Comparison of ENCODE assay signal across 18 cellular contexts in the genomic region with DNA sequence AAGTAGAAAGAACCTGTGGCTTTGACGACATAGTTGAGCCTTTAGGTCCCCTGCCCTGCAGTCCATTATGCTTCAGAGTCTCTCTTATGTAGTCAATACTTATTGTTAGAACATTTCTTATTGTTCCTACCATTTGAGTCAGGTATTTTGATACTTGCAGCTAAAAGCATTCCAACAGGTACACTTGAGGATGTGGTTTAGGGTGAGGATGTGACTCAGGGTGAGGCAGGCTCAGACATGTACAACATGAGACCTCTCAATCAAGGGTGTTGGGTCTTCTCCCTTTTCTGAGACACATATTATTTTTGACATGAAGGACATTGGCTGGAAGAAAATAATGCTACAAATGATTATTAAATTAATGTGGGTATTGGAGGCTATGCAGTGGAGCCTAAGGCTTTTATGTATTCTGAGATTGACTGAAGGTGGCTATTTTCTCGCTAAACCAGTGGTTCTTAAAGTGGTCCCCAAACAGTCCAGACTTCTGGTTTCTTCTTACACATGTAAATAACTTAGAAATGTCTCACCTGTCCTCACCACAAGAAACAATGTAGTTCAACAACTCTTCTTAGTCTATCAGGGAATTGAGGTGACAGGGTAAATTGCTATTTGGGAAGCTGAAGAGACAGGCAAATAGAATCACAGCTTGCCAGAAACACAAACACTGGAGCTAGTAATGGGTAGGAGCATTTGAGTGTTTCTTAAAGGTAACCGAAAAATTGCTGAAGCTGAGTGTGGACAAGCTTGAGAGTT.
DNase-seq lines count a peak whose midpoint lies in the region; ATAC-seq, FAIRE-seq and TF ChIP-seq lines count a peak whose summit lies in the region.
"Had no signal": no experiment of that assay in that cellular context is flagged by ENCODE, and none has a peak within 500 bp of the region (broad histone marks: within the 10 kb centered on the region; RNA-seq: fewer than 3 reads in every experiment).

No MANE protein-coding gene starts in this region.

- TF ChIP-seq RAD21 in HCT116 (IDR thresholded peaks at IDR 0.05; ENCODE audit: low read depth): no peak

- no peaks in the 10 kb centered on the region for H3K9me2 ChIP-seq in HCT116 (ENCODE audit: insufficient read depth)

- peaks cover 17% of the 10 kb centered on the region for H3K27me3 Mint-ChIP-seq in activated CD4-positive, alpha-beta memory T cell treated with anti-CD3 and anti-CD28 coated beads, Interleukin-2, amount 10 ng/mL, durations not matched to agents 7 days and 5 days
- H3K27me3 Mint-ChIP-seq in activated CD4-positive, alpha-beta memory T cell treated with anti-CD3 and anti-CD28 coated beads for 36 hours: peaks cover 6% of the 10 kb centered on the region
- H3K27me3 Mint-ChIP-seq in neural progenitor cell (ENCODE audit: insufficient read depth, low read depth): no peaks in the 10 kb centered on the region
- H3K27me3 Mint-ChIP-seq in CD4-positive, alpha-beta memory T cell: peaks cover 8 to 23% of the 10 kb centered on the region in 2 donors

- peak; percentile 25 for DNase-seq in activated CD4-positive, alpha-beta memory T cell treated with anti-CD3 and anti-CD28 coated beads, Interleukin-2, amount 10 ng/mL, durations not matched to agents 7 days and 5 days
- DNase-seq in activated CD4-positive, alpha-beta memory T cell treated with anti-CD3 and anti-CD28 coated beads for 36 hours: no peak
- DNase-seq in HCT116 (ENCODE audit: low read depth, low spot score): peak; percentile 70
- DNase-seq in RCC 7860 (ENCODE audit: low spot score): peak; percentile 18
- DNase-seq in neural progenitor cell (ENCODE audit: low spot score): no peak
- no peak for DNase-seq in CD4-positive, alpha-beta memory T cell
- DNase-seq in osteoblast (ENCODE audit: insufficient read length, low spot score, missing footprints): no peak
- no peak for DNase-seq in NCI-H345 (lab: John Stamatoyannopoulos, UW)
- DNase-seq: activated CD4-positive, CD25-positive, alpha-beta regulatory T cell; activated effector memory CD4-positive, alpha-beta T cell treated with anti-CD3 and anti-CD28 coated beads, Interleukin-2, amount 50 U/mL, for 16 hours; Calu3; Kasumi-1; NCI-H2081; stimulated activated CD4-positive, alpha-beta T cell treated with anti-CD3 and anti-CD28 coated beads, Interleukin-1b, Interleukin-23, amount 100 ng/mL, for 48 hours; stimulated activated CD8-positive, alpha-beta memory T cell treated with anti-CD3 and anti-CD28 coated beads, Interleukin-4, amount 100 ng/mL, for 48 hours; transverse colon had no signal

- H3K4me3 Mint-ChIP-seq in activated CD4-positive, alpha-beta memory T cell treated with anti-CD3 and anti-CD28 coated beads, Interleukin-2, amount 10 ng/mL, durations not matched to agents 7 days and 5 days: no peak overlapping the region
- H3K4me3 Mint-ChIP-seq in activated CD4-positive, alpha-beta memory T cell treated with anti-CD3 and anti-CD28 coated beads for 36 hours: no peak overlapping the region
- no peak overlapping the region for H3K4me3 Mint-ChIP-seq in neural progenitor cell
- no peak overlapping the region for H3K4me3 Mint-ChIP-seq in CD4-positive, alpha-beta memory T cell

- BruUV-seq in HCT116 (replicated peaks; lab: Mats Ljungman, UMichigan): TSS peak; percentile 48

- POLR2A ChIA-PET in activated CD4-positive, alpha-beta memory T cell treated with anti-CD3 and anti-CD28 coated beads, Interleukin-2, amount 10 ng/mL, durations not matched to agents 7 days and 5 days (lab: Charles Lee): no interaction called here
- POLR2A ChIA-PET in activated CD4-positive, alpha-beta memory T cell treated with anti-CD3 and anti-CD28 coated beads for 36 hours (lab: Charles Lee): no interaction called here
- POLR2A ChIA-PET in HCT116 (lab: Charles Lee): no interaction called here
- POLR2A ChIA-PET in CD4-positive, alpha-beta memory T cell (lab: Charles Lee; ENCODE audit: partially characterized antibody): no interaction called here

- no peaks in the 10 kb centered on the region for H3K27me3 ChIP-seq in HCT116 (ENCODE audit: insufficient read depth, low read length)
- no peaks in the 10 kb centered on the region for H3K27me3 ChIP-seq in neural progenitor cell
- H3K27me3 ChIP-seq in CD4-positive, alpha-beta memory T cell (ENCODE audit: insufficient read depth, low read length): no peaks in the 10 kb centered on the region
- H3K27me3 ChIP-seq in osteoblast (ENCODE audit: insufficient read depth, low read length): no peaks in the 10 kb centered on the region
- H3K27me3 ChIP-seq: transverse colon had no signal

- H3K9me3 ChIP-seq in HCT116 (ENCODE audit: control insufficient read depth in 1 of 2, insufficient read depth in 1 of 2, low read depth in 1 of 2, low read length in 2 of 2): no peaks in the 10 kb centered on the region
- H3K9me3 ChIP-seq in neural progenitor cell (ENCODE audit: low read depth): no peaks in the 10 kb centered on the region
- no peaks in the 10 kb centered on the region for H3K9me3 ChIP-seq in CD4-positive, alpha-beta memory T cell (ENCODE audit: control insufficient read depth in 1 of 2, low read length in 2 of 2)
- no peaks in the 10 kb centered on the region for H3K9me3 ChIP-seq in osteoblast (ENCODE audit: low read depth, low read length)
- H3K9me3 ChIP-seq: transverse colon had no signal

- peaks cover 17% of the 10 kb centered on the region for H3K4me1 Mint-ChIP-seq in activated CD4-positive, alpha-beta memory T cell treated with anti-CD3 and anti-CD28 coated beads, Interleukin-2, amount 10 ng/mL, durations not matched to agents 7 days and 5 days
- peaks cover 2% of the 10 kb centered on the region for H3K4me1 Mint-ChIP-seq in activated CD4-positive, alpha-beta memory T cell treated with anti-CD3 and anti-CD28 coated beads for 36 hours (ENCODE audit: low read depth)
- H3K4me1 Mint-ChIP-seq in neural progenitor cell: peaks cover 9% of the 10 kb centered on the region
- H3K4me1 Mint-ChIP-seq in CD4-positive, alpha-beta memory T cell: peaks cover 0 to 1% (median 0%) of the 10 kb centered on the region in 4 donors

- no peak for TF ChIP-seq POLR2A in HCT116 (IDR thresholded peaks at IDR 0.05; ENCODE audit: borderline replicate concordance, extremely low read depth, insufficient read depth, insufficient read length)

- H3K9me3 Mint-ChIP-seq in activated CD4-positive, alpha-beta memory T cell treated with anti-CD3 and anti-CD28 coated beads, Interleukin-2, amount 10 ng/mL, durations not matched to agents 7 days and 5 days: no peaks in the 10 kb centered on the region
- no peaks in the 10 kb centered on the region for H3K9me3 Mint-ChIP-seq in activated CD4-positive, alpha-beta memory T cell treated with anti-CD3 and anti-CD28 coated beads for 36 hours
- H3K9me3 Mint-ChIP-seq in neural progenitor cell: no peaks in the 10 kb centered on the region
- peaks cover 0 to 10% (median 0%) of the 10 kb centered on the region in 8 donors for H3K9me3 Mint-ChIP-seq in CD4-positive, alpha-beta memory T cell

- H4K20me1 ChIP-seq in HCT116 (ENCODE audit: insufficient read depth): no peaks in the 10 kb centered on the region
- H4K20me1 ChIP-seq in neural progenitor cell (ENCODE audit: low read depth): no peaks in the 10 kb centered on the region
- no peaks in the 10 kb centered on the region for H4K20me1 ChIP-seq in osteoblast (ENCODE audit: insufficient read depth, low read length)

- H3K9ac ChIP-seq in HCT116 (ENCODE audit: low read length): 0 out of 2 replicates have a peak overlapping the region, but pooled peaks have one; percentile 5
- no peak overlapping the region for H3K9ac ChIP-seq in neural progenitor cell

- no peak overlapping the region for H3K27ac ChIP-seq in HCT116 (ENCODE audit: low read depth, low read length)
- no peak overlapping the region for H3K27ac ChIP-seq in neural progenitor cell
- H3K27ac ChIP-seq in CD4-positive, alpha-beta memory T cell (ENCODE audit: low read depth, low read length): no peak overlapping the region
- no peak overlapping the region for H3K27ac ChIP-seq in osteoblast (ENCODE audit: low read depth, low read length)
- H3K27ac ChIP-seq: transverse colon had no signal

- peak; percentile 86 for ATAC-seq in HCT116
- ATAC-seq: SK-N-SH treated with all-trans-retinoic acid at 6 μM for 48 hours had no signal

- RAD21 ChIA-PET in HCT116 (lab: Charles Lee; ENCODE audit: low non-redundant PET in 1 of 2, low total read pairs in 2 of 2, uncharacterized antibody in 2 of 2, unreplicated experiment in 2 of 2): no interaction called here

- intact Hi-C loops in activated CD4-positive, alpha-beta memory T cell treated with anti-CD3 and anti-CD28 coated beads for 36 hours (cut with micrococcal nuclease): no loop called here
- intact Hi-C loops in HCT116 (cut with micrococcal nuclease): no loop called here
- intact Hi-C loops in CD4-positive, alpha-beta memory T cell (cut with micrococcal nuclease): no loop called here

- no peak for FAIRE-seq in RCC 7860 (lab: Jason Lieb, UNC)
- FAIRE-seq: endometrium had no signal

- H3F3A ChIP-seq in neural progenitor cell (ENCODE audit: low read depth): no peaks in the 10 kb centered on the region

- peaks cover 0 to 28% of the 10 kb centered on the region in 2 experiments; a peak in 2 of 4 replicates for H3K4me1 ChIP-seq in HCT116 (ENCODE audit: control insufficient read depth in 1 of 2, insufficient read depth in 2 of 2, low read length in 2 of 2)
- peaks cover 10% of the 10 kb centered on the region for H3K4me1 ChIP-seq in neural progenitor cell
- H3K4me1 ChIP-seq in CD4-positive, alpha-beta memory T cell (ENCODE audit: insufficient read depth, low read length): no peaks in the 10 kb centered on the region
- H3K4me1 ChIP-seq in osteoblast (ENCODE audit: insufficient read depth, low read length): no peaks in the 10 kb centered on the region
- H3K4me1 ChIP-seq: transverse colon had no signal

- H3K27ac Mint-ChIP-seq in activated CD4-positive, alpha-beta memory T cell treated with anti-CD3 and anti-CD28 coated beads, Interleukin-2, amount 10 ng/mL, durations not matched to agents 7 days and 5 days: no peak overlapping the region
- H3K27ac Mint-ChIP-seq in activated CD4-positive, alpha-beta memory T cell treated with anti-CD3 and anti-CD28 coated beads for 36 hours: no peak overlapping the region
- H3K27ac Mint-ChIP-seq in neural progenitor cell: no peak overlapping the region
- H3K27ac Mint-ChIP-seq in CD4-positive, alpha-beta memory T cell: no peak overlapping the region

- H3K4me3 ChIP-seq in HCT116 (replicated peaks in 1 of 2; ENCODE audit: low read depth in 1 of 2, low read length in 2 of 2) (peak overlapping the region in 1 of 2 experiments; percentile 23; a peak in 1 of 4 replicates), neural progenitor cell (no peak overlapping the region), osteoblast (ENCODE audit: insufficient read depth, low read length) (no peak overlapping the region)
- H3K4me3 ChIP-seq in CD4-positive, alpha-beta memory T cell (ENCODE audit: low read length in 2 of 2): no peak overlapping the region
- H3K4me3 ChIP-seq: transverse colon had no signal

- no peaks in the 10 kb centered on the region for H3K36me3 Mint-ChIP-seq in activated CD4-positive, alpha-beta memory T cell treated with anti-CD3 and anti-CD28 coated beads, Interleukin-2, amount 10 ng/mL, durations not matched to agents 7 days and 5 days (ENCODE audit: low read depth)
- no peaks in the 10 kb centered on the region for H3K36me3 Mint-ChIP-seq in activated CD4-positive, alpha-beta memory T cell treated with anti-CD3 and anti-CD28 coated beads for 36 hours
- no peaks in the 10 kb centered on the region for H3K36me3 Mint-ChIP-seq in neural progenitor cell
- no peaks in the 10 kb centered on the region for H3K36me3 Mint-ChIP-seq in CD4-positive, alpha-beta memory T cell

- H3K36me3 ChIP-seq in HCT116 (ENCODE audit: control insufficient read depth in 1 of 2, insufficient read depth in 2 of 2, low read length in 2 of 2): no peaks in the 10 kb centered on the region
- no peaks in the 10 kb centered on the region for H3K36me3 ChIP-seq in neural progenitor cell
- no peaks in the 10 kb centered on the region for H3K36me3 ChIP-seq in CD4-positive, alpha-beta memory T cell (ENCODE audit: insufficient read depth, low read length)
- no peaks in the 10 kb centered on the region for H3K36me3 ChIP-seq in osteoblast (ENCODE audit: insufficient read depth, low read length)
- H3K36me3 ChIP-seq: transverse colon had no signal

- H3K79me2 ChIP-seq in HCT116 (ENCODE audit: insufficient read depth, low read length): no peaks in the 10 kb centered on the region
- H3K79me2 ChIP-seq in neural progenitor cell (ENCODE audit: low read depth): no peaks in the 10 kb centered on the region
- no peaks in the 10 kb centered on the region for H3K79me2 ChIP-seq in osteoblast (ENCODE audit: insufficient read depth, low read length)

- CTCF ChIA-PET in activated CD4-positive, alpha-beta memory T cell treated with anti-CD3 and anti-CD28 coated beads, Interleukin-2, amount 10 ng/mL, durations not matched to agents 7 days and 5 days (lab: Charles Lee): no interaction called here
- CTCF ChIA-PET in activated CD4-positive, alpha-beta memory T cell treated with anti-CD3 and anti-CD28 coated beads for 36 hours (lab: Charles Lee): interaction anchor here (0.6 kb wide), 1 partner anchor 121 kb away, joined by 4 read pairs; no protein-coding TSS in a partner anchor
- CTCF ChIA-PET in HCT116 (lab: Charles Lee): no interaction called here
- CTCF ChIA-PET in CD4-positive, alpha-beta memory T cell (lab: Charles Lee; ENCODE audit: partially characterized antibody): no interaction called here

- H3K4me2 ChIP-seq in HCT116 (ENCODE audit: low read length): peak overlapping the region; percentile 60
- no peak overlapping the region for H3K4me2 ChIP-seq in neural progenitor cell
- H3K4me2 ChIP-seq in osteoblast (ENCODE audit: insufficient read depth, low read length): no peak overlapping the region

- peak overlapping the region; percentile 77 for H2AFZ ChIP-seq in HCT116 (ENCODE audit: low read depth, low read length, poor library complexity, severe bottlenecking)
- H2AFZ ChIP-seq in neural progenitor cell (replicated peaks): peak overlapping the region; percentile 54
- no peak overlapping the region for H2AFZ ChIP-seq in osteoblast (ENCODE audit: low read length)

- no peak for TF ChIP-seq CTCF in HCT116 (IDR thresholded peaks at IDR 0.05 in 2 of 3, conservative IDR thresholded peaks at IDR 0.05 in 1 of 3; ENCODE audit: borderline replicate concordance in 1 of 3, insufficient read depth in 1 of 3, low read depth in 2 of 3, low read length in 2 of 3)
- no peak for TF ChIP-seq CTCF in neural progenitor cell (IDR thresholded peaks at IDR 0.05)
- TF ChIP-seq CTCF in osteoblast (IDR thresholded peaks at IDR 0.05; ENCODE audit: extremely low read depth, low read depth, low read length): no peak

Comparison
In these comparisons a context has a peak if more than half of its experiments do, and no peak if none do; other contexts are left out.
1. DNase-seq: peak in activated CD4-positive, alpha-beta memory T cell treated with anti-CD3 and anti-CD28 coated beads, Interleukin-2, amount 10 ng/mL, durations not matched to agents 7 days and 5 days (single experiment), HCT116 (single experiment) and RCC 7860 (single experiment); none in activated CD4-positive, alpha-beta memory T cell treated with anti-CD3 and anti-CD28 coated beads for 36 hours (single experiment), neural progenitor cell (single experiment), CD4-positive, alpha-beta memory T cell (0 of 5), osteoblast (single experiment) and NCI-H345 (single experiment).